ENCODE assay signal across 2 cellular contexts in genomic region chr14:24051789-24052655, GRCh38.
A peak's percentile ranks its signal among the peaks of the same experiment; 100 is the strongest.
TF ChIP-seq lines count a peak whose summit lies in the region.

CARMIL3 (plus strand) TSS chr14:24052009; CDS start chr14:24052154, 145 bp downstream.

TF ChIP-seq in A549, 52 proteins besides CTCF, POLR2A, EP300 and RAD21:
- no peak for TF ChIP-seq EHF (CRISPR knock-in tag; IDR thresholded peaks at IDR 0.05)
- TF ChIP-seq E2F6 (IDR thresholded peaks at IDR 0.05; ENCODE audit: borderline replicate concordance, low read depth), result peak; percentile 38; the same call in 1 of the 2 replicates
- TF ChIP-seq, protein P1, sequence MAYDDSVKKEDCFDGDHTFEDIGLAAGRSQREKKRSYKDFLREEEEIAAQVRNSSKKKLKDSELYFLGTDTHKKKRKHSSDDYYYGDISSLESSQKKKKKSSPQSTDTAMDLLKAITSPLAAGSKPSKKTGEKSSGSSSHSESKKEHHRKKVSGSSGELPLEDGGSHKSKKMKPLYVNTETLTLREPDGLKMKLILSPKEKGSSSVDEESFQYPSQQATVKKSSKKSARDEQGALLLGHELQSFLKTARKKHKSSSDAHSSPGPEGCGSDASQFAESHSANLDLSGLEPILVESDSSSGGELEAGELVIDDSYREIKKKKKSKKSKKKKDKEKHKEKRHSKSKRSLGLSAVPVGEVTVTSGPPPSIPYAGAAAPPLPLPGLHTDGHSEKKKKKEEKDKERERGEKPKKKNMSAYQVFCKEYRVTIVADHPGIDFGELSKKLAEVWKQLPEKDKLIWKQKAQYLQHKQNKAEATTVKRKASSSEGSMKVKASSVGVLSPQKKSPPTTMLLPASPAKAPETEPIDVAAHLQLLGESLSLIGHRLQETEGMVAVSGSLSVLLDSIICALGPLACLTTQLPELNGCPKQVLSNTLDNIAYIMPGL (CRISPR knock-in tag; IDR thresholded peaks at IDR 0.05; ENCODE audit: borderline replicate concordance), result no peak
- TF ChIP-seq MAFK (IDR thresholded peaks at IDR 0.05; ENCODE audit: partially characterized antibody), result no peak
- peak; percentile 53; the same call in 1 of the 2 replicates for TF ChIP-seq KDM1A (IDR thresholded peaks at IDR 0.05; ENCODE audit: low read depth)
- 0 out of 5 replicates have a peak, but pooled peaks of 1 of the 2 experiments have one; percentile 37 for TF ChIP-seq JUN (IDR thresholded peaks at IDR 0.05)
- TF ChIP-seq ZFP36 (IDR thresholded peaks at IDR 0.05; ENCODE audit: borderline replicate concordance, partially characterized antibody), result no peak
- TF ChIP-seq TP53 (CRISPR knock-in tag; IDR thresholded peaks at IDR 0.05), result no peak
- no peak for TF ChIP-seq ESRRA (IDR thresholded peaks at IDR 0.05; ENCODE audit: borderline replicate concordance, low read length)
- TF ChIP-seq FOSL2 (IDR thresholded peaks at IDR 0.05), result no peak
- no peak for TF ChIP-seq FOSL2 (CRISPR knock-in tag; IDR thresholded peaks at IDR 0.05)
- TF ChIP-seq CHD4 (IDR thresholded peaks at IDR 0.05; ENCODE audit: borderline replicate concordance), result no peak
- TF ChIP-seq PHF8 (IDR thresholded peaks at IDR 0.05; ENCODE audit: borderline replicate concordance, low read depth), result peak; percentile 53; the same call in 1 of the 2 replicates
- TF ChIP-seq HEYL (CRISPR knock-in tag; IDR thresholded peaks at IDR 0.05), result no peak
- no peak for TF ChIP-seq FOXS1 (CRISPR knock-in tag; IDR thresholded peaks at IDR 0.05)
- TF ChIP-seq, protein P2, sequence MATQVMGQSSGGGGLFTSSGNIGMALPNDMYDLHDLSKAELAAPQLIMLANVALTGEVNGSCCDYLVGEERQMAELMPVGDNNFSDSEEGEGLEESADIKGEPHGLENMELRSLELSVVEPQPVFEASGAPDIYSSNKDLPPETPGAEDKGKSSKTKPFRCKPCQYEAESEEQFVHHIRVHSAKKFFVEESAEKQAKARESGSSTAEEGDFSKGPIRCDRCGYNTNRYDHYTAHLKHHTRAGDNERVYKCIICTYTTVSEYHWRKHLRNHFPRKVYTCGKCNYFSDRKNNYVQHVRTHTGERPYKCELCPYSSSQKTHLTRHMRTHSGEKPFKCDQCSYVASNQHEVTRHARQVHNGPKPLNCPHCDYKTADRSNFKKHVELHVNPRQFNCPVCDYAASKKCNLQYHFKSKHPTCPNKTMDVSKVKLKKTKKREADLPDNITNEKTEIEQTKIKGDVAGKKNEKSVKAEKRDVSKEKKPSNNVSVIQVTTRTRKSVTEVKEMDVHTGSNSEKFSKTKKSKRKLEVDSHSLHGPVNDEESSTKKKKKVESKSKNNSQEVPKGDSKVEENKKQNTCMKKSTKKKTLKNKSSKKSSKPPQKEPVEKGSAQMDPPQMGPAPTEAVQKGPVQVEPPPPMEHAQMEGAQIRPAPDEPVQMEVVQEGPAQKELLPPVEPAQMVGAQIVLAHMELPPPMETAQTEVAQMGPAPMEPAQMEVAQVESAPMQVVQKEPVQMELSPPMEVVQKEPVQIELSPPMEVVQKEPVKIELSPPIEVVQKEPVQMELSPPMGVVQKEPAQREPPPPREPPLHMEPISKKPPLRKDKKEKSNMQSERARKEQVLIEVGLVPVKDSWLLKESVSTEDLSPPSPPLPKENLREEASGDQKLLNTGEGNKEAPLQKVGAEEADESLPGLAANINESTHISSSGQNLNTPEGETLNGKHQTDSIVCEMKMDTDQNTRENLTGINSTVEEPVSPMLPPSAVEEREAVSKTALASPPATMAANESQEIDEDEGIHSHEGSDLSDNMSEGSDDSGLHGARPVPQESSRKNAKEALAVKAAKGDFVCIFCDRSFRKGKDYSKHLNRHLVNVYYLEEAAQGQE (IDR thresholded peaks at IDR 0.05), result peak; percentile 92
TF ChIP-seq in A549: peak in this region for 5.

TF ChIP-seq in HepG2, 621 proteins besides CTCF, POLR2A, EP300 and RAD21 (continues in another document):
- TF ChIP-seq NFATC3 (CRISPR knock-in tag; IDR thresholded peaks at IDR 0.05) (no peak), ZNF576 (CRISPR knock-in tag; IDR thresholded peaks at IDR 0.05) (peak; percentile 77), ZSCAN20 (CRISPR knock-in tag; IDR thresholded peaks at IDR 0.05; ENCODE audit: borderline replicate concordance) (peak; percentile 87; the same call in 1 of the 2 replicates), ZNF724P (CRISPR knock-in tag; IDR thresholded peaks at IDR 0.05; ENCODE audit: borderline replicate concordance) (peak; percentile 96; the same call in 1 of the 2 replicates), KAT2B (IDR thresholded peaks at IDR 0.05; ENCODE audit: borderline replicate concordance, low read depth, low read length) (no peak; the same call in 1 of the 2 replicates), ZNF234 (CRISPR knock-in tag; conservative IDR thresholded peaks at IDR 0.05) (peak; percentile 91), U2AF2 (IDR thresholded peaks at IDR 0.05; ENCODE audit: low read depth, low read length) (no peak), ZNF10 (CRISPR knock-in tag; IDR thresholded peaks at IDR 0.05; ENCODE audit: borderline replicate concordance, low read depth) (peak; percentile 85; the same call in 1 of the 2 replicates), ZNF543 (CRISPR knock-in tag; IDR thresholded peaks at IDR 0.05) (peak; percentile 72), LBX2 (CRISPR knock-in tag; IDR thresholded peaks at IDR 0.05; ENCODE audit: borderline replicate concordance) (peak; percentile 87), ZNF740 (CRISPR knock-in tag; IDR thresholded peaks at IDR 0.05) (peak; percentile 56; the same call in 1 of the 2 replicates), ZBTB4 (CRISPR knock-in tag; IDR thresholded peaks at IDR 0.05; ENCODE audit: borderline replicate concordance) (peak; percentile 82), JUN (CRISPR knock-in tag; IDR thresholded peaks at IDR 0.05) (peak; percentile 69; the same call in 1 of the 2 replicates), ZNF713 (CRISPR knock-in tag; IDR thresholded peaks at IDR 0.05) (peak; percentile 52), GATAD1 (CRISPR knock-in tag; IDR thresholded peaks at IDR 0.05) (no peak), ZBTB20 (CRISPR knock-in tag; IDR thresholded peaks at IDR 0.05; ENCODE audit: borderline replicate concordance, low read depth) (peak; percentile 84; the same call in 1 of the 2 replicates), ZNF607 (CRISPR knock-in tag; IDR thresholded peaks at IDR 0.05; ENCODE audit: borderline replicate concordance) (peak; percentile 96)
- TF ChIP-seq, protein P3, sequence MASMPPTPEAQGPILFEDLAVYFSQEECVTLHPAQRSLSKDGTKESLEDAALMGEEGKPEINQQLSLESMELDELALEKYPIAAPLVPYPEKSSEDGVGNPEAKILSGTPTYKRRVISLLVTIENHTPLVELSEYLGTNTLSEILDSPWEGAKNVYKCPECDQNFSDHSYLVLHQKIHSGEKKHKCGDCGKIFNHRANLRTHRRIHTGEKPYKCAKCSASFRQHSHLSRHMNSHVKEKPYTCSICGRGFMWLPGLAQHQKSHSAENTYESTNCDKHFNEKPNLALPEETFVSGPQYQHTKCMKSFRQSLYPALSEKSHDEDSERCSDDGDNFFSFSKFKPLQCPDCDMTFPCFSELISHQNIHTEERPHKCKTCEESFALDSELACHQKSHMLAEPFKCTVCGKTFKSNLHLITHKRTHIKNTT (CRISPR knock-in tag; IDR thresholded peaks at IDR 0.05), result 0 out of 2 replicates have a peak, but pooled peaks have one; percentile 55
- TF ChIP-seq, protein P2 (IDR thresholded peaks at IDR 0.05; ENCODE audit: borderline replicate concordance in 1 of 2, low read depth in 1 of 2, low read length in 2 of 2), result peak in 1 of 2 experiments; percentile 98; a peak in 2 of 4 replicates
- TF ChIP-seq, protein P4, sequence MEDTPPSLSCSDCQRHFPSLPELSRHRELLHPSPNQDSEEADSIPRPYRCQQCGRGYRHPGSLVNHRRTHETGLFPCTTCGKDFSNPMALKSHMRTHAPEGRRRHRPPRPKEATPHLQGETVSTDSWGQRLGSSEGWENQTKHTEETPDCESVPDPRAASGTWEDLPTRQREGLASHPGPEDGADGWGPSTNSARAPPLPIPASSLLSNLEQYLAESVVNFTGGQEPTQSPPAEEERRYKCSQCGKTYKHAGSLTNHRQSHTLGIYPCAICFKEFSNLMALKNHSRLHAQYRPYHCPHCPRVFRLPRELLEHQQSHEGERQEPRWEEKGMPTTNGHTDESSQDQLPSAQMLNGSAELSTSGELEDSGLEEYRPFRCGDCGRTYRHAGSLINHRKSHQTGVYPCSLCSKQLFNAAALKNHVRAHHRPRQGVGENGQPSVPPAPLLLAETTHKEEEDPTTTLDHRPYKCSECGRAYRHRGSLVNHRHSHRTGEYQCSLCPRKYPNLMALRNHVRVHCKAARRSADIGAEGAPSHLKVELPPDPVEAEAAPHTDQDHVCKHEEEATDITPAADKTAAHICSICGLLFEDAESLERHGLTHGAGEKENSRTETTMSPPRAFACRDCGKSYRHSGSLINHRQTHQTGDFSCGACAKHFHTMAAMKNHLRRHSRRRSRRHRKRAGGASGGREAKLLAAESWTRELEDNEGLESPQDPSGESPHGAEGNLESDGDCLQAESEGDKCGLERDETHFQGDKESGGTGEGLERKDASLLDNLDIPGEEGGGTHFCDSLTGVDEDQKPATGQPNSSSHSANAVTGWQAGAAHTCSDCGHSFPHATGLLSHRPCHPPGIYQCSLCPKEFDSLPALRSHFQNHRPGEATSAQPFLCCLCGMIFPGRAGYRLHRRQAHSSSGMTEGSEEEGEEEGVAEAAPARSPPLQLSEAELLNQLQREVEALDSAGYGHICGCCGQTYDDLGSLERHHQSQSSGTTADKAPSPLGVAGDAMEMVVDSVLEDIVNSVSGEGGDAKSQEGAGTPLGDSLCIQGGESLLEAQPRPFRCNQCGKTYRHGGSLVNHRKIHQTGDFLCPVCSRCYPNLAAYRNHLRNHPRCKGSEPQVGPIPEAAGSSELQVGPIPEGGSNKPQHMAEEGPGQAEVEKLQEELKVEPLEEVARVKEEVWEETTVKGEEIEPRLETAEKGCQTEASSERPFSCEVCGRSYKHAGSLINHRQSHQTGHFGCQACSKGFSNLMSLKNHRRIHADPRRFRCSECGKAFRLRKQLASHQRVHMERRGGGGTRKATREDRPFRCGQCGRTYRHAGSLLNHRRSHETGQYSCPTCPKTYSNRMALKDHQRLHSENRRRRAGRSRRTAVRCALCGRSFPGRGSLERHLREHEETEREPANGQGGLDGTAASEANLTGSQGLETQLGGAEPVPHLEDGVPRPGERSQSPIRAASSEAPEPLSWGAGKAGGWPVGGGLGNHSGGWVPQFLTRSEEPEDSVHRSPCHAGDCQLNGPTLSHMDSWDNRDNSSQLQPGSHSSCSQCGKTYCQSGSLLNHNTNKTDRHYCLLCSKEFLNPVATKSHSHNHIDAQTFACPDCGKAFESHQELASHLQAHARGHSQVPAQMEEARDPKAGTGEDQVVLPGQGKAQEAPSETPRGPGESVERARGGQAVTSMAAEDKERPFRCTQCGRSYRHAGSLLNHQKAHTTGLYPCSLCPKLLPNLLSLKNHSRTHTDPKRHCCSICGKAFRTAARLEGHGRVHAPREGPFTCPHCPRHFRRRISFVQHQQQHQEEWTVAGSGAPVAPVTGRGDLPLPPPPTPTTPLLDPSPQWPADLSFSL (CRISPR knock-in tag; IDR thresholded peaks at IDR 0.05), result no peak
- TF ChIP-seq, protein P5, sequence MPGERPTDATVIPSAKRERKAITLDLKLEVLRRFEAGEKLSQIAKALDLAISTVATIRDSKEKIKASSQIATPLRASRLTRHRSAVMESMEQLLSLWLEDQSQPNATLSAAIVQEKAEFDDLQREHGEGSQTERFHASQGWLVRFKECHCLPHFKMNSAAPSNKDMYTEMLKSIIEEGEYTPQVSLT (CRISPR knock-in tag; IDR thresholded peaks at IDR 0.05; ENCODE audit: borderline replicate concordance, low read depth), result peak; percentile 28; the same call in 1 of the 2 replicates
